ENCODE assay signal across 8 cellular contexts in genomic region chr17:7281953-7282751, GRCh38. TPM values are rescaled to one million over a fixed set of nuclear protein-coding genes. Genes with fewer than 3 reads are reported as not detected.
DNase-seq lines count a peak whose midpoint lies in the region; ATAC-seq and TF ChIP-seq lines count a peak whose summit lies in the region.

No MANE protein-coding gene starts in this region.

- POLR2A ChIA-PET in WTC11 (lab: Charles Lee) = interaction anchor here (0.7 to 1.7 kb wide), 7 partner anchors 12 to 266 kb away, joined by 3 to 8 read pairs (median 4); partner anchors contain the start of gene GABARAP

- no peaks in the 10 kb centered on the region for H3K9me3 Mint-ChIP-seq in WTC11

- H3K4me3 ChIP-seq in GM12875 (ENCODE audit: low read depth, low read length) (peak overlapping the region; percentile 53), cardiac muscle cell (peak overlapping the region; percentile 76)

- H3K36me3 ChIP-seq in cardiac muscle cell = peaks cover 24% of the 10 kb centered on the region

- no peaks in the 10 kb centered on the region for H3K4me1 ChIP-seq in cardiac muscle cell (ENCODE audit: low read depth)

- no peaks in the 10 kb centered on the region for H3K36me3 Mint-ChIP-seq in WTC11

- DNase-seq in WTC11 (ENCODE audit: low spot score) (peak; percentile 41), cardiac muscle cell (ENCODE audit: low read depth in 1 of 2, low spot score in 1 of 2) (peak in 1 of 2 donors; percentile 83), retina (peak; percentile 50), NOMO-1 treated with DMSO at 0.1 percent for 48 hours (lab: John Stamatoyannopoulos, UW; ENCODE audit: unreplicated experiment) (no peak), AG08395 (ENCODE audit: low spot score) (no peak)

- H3K27ac Mint-ChIP-seq in WTC11 = no peak overlapping the region

- no peak for TF ChIP-seq CTCF in GM12875 (IDR thresholded peaks at IDR 0.05; ENCODE audit: borderline replicate concordance, insufficient read depth, low read depth, low read length)
- TF ChIP-seq CTCF in WTC11 (IDR thresholded peaks at IDR 0.05) = no peak
- no peak for TF ChIP-seq CTCF in cardiac muscle cell (IDR thresholded peaks at IDR 0.05; ENCODE audit: low read depth, low read length)

- peak; percentile 1; the same call in 1 of the 2 replicates for ATAC-seq in WTC11
- ATAC-seq in HG03139 (IDR thresholded peaks at IDR 0.05; ENCODE audit: unreplicated experiment) = no peak
- no peak for ATAC-seq in GM19463 (IDR thresholded peaks at IDR 0.05; ENCODE audit: unreplicated experiment)

- H3K4me1 Mint-ChIP-seq in WTC11 = peaks cover 20% of the 10 kb centered on the region

- peak overlapping the region; percentile 99 for H3K27ac ChIP-seq in cardiac muscle cell

- H3K27me3 ChIP-seq in cardiac muscle cell = no peaks in the 10 kb centered on the region

- peaks cover 21% of the 10 kb centered on the region for H3K27me3 Mint-ChIP-seq in WTC11 (ENCODE audit: low read depth)

- CTCF ChIA-PET in WTC11 (lab: Charles Lee) = interaction anchor here (0.6 to 7.0 kb wide), 21 partner anchors 9 to 307 kb away, joined by 3 to 119 read pairs (median 10); partner anchors contain the start of genes ACAP1, GABARAP, NEURL4 and SOX15

- peak overlapping the region; percentile 82 for H3K4me3 Mint-ChIP-seq in WTC11

- no peaks in the 10 kb centered on the region for H3K9me3 ChIP-seq in cardiac muscle cell (ENCODE audit: low read depth)

TF ChIP-seq in WTC11, 78 proteins besides CTCF, POLR2A, EP300 and RAD21:
- TF ChIP-seq FOXP1 (CRISPR knock-in tag; IDR thresholded peaks at IDR 0.05; ENCODE audit: borderline replicate concordance) (0 out of 2 replicates have a peak, but pooled peaks have one; percentile 21), FOXP4 (CRISPR knock-in tag; IDR thresholded peaks at IDR 0.05) (0 out of 2 replicates have a peak, but pooled peaks have one; percentile 25), OVOL2 (CRISPR knock-in tag; IDR thresholded peaks at IDR 0.05; ENCODE audit: borderline replicate concordance) (no peak)

RNA-seq across cellular contexts. Expression of gene SLC2A4, which starts 0.6 kb away (rescaled TPM):
- total RNA-seq in WTC11 (2021) (5.6 to 6.4 TPM (median 6.2 TPM) in 3 replicates), cardiac muscle cell (36.3 and 42.6 TPM in 2 replicates)
- 23.4 and 32.7 TPM in 2 replicates for polyA plus RNA-seq in cardiac muscle cell

RNA-seq across cellular contexts. Expression of gene YBX2, which starts 12.3 kb away (rescaled TPM):
- 26.8 to 36.5 TPM (median 35.2 TPM) in 3 replicates for total RNA-seq in WTC11 (2021)
- total RNA-seq in cardiac muscle cell = 27.8 and 56.2 TPM in 2 replicates
- polyA plus RNA-seq in cardiac muscle cell = 20.9 and 32.7 TPM in 2 replicates

RNA-seq across cellular contexts. Expression of gene CLDN7, which starts 19.9 kb away (rescaled TPM):
- total RNA-seq in WTC11 (2021) (131 to 136 TPM (median 136 TPM) in 3 replicates), cardiac muscle cell (0.32 and 0.51 TPM in 2 replicates)
- 0.83 and 0.99 TPM in 2 replicates for polyA plus RNA-seq in cardiac muscle cell

RNA-seq across cellular contexts. Expression of gene EIF5A, which starts 25.3 kb away (rescaled TPM):
- total RNA-seq in WTC11 (2021) (929 to 1,021 TPM (median 936 TPM) in 3 replicates), cardiac muscle cell (319 and 545 TPM in 2 replicates)
- 719 and 988 TPM in 2 replicates for polyA plus RNA-seq in cardiac muscle cell

RNA-seq across cellular contexts. Expression of gene ELP5, which starts 30.1 kb away (rescaled TPM):
- total RNA-seq in WTC11 (2021) (101 to 103 TPM (median 103 TPM) in 3 replicates), cardiac muscle cell (54.5 and 68.8 TPM in 2 replicates)
- 62.3 and 82.9 TPM in 2 replicates for polyA plus RNA-seq in cardiac muscle cell

Comparison
In these comparisons a context has a peak if more than half of its experiments do, and no peak if none do; other contexts are left out.
1. DNase-seq: peak in WTC11 (single experiment) and retina (single experiment); none in NOMO-1 treated with DMSO at 0.1 percent for 48 hours (single experiment) and AG08395 (single experiment).
2. RNA of gene CLDN7, which starts 19.9 kb away (total RNA-seq): 131 to 136 TPM in WTC11; 0.32 to 0.51 TPM in cardiac muscle cell; every median in the first group is over 10 times any median in the second.